In genomic region chr20:46000571-46001145, GRCh38 we compare ENCODE assay signal across 19 cellular contexts. TPM values are rescaled to one million over a fixed set of nuclear protein-coding genes. Genes with fewer than 3 reads are reported as not detected.
DNase-seq lines count a peak whose midpoint lies in the region; ATAC-seq, FAIRE-seq and TF ChIP-seq lines count a peak whose summit lies in the region.
"Had no signal": no experiment of that assay in that cellular context is flagged by ENCODE, and none has a peak within 500 bp of the region (broad histone marks: within the 10 kb centered on the region; RNA-seq: fewer than 3 reads in every experiment).

No MANE protein-coding gene starts in this region.

- POLR2A ChIA-PET in endothelial cell of umbilical vein (lab: Charles Lee): no interaction called here

- no TSS peak for BruUV-seq in endothelial cell of umbilical vein (replicated peaks; lab: Mats Ljungman, UMichigan)

- no peaks in the 10 kb centered on the region for H3K4me1 ChIP-seq in endothelial cell of umbilical vein (ENCODE audit: control insufficient read depth, extremely low read depth, insufficient read depth, low read length)

- H3K79me2 ChIP-seq in endothelial cell of umbilical vein (ENCODE audit: control insufficient read depth, insufficient read depth, low read length): no peaks in the 10 kb centered on the region

- H3K4me3 ChIP-seq in SK-N-MC (peak overlapping the region; percentile 74), endothelial cell of umbilical vein (replicated peaks in 1 of 3; ENCODE audit: insufficient read depth in 1 of 3, low read depth in 1 of 3, low read length in 3 of 3) (no peak overlapping the region)
- H3K4me3 ChIP-seq: Peyer's patch had no signal

- no peak for TF ChIP-seq POLR2A in endothelial cell of umbilical vein (IDR thresholded peaks at IDR 0.05; ENCODE audit: low read depth, low read length)

- no peak for DNase-seq in activated naive CD4-positive, alpha-beta T cell treated with Interleukin-2 at 50 U/mL for 16 hours
- DNase-seq in SK-N-MC (ENCODE audit: low read depth, low spot score): no peak
- no peak for DNase-seq in endothelial cell of umbilical vein (ENCODE audit: low read depth, low spot score)
- no peak for DNase-seq in stimulated activated effector memory CD8-positive, alpha-beta T cell treated with anti-CD3 and anti-CD28 coated beads, Interleukin-12 subunit alpha, Interleukin-12 subunit beta, amount 100 ng/mL, for 72 hours (ENCODE audit: low spot score in 2 of 2)
- DNase-seq in NCI-H82 (lab: John Stamatoyannopoulos, UW): no peak
- DNase-seq in NCI-H2171 (lab: John Stamatoyannopoulos, UW): no peak
- no peak for DNase-seq in RKO (ENCODE audit: low spot score)
- DNase-seq: activated CD4-positive, CD25-positive, alpha-beta regulatory T cell; DMS53; effector memory CD4-positive, alpha-beta T cell; NCI-H2081; right cardiac atrium; stimulated activated CD4-positive, alpha-beta T cell treated with anti-CD3 and anti-CD28 coated beads, Interleukin-2, amount 100 ng/mL, for 48 hours had no signal

- intact Hi-C loops in endothelial cell of umbilical vein (cut with micrococcal nuclease): no loop called here

- H4K20me1 ChIP-seq in endothelial cell of umbilical vein (replicated peaks; ENCODE audit: control insufficient read depth, extremely low read depth, insufficient read depth, low read length): no peaks in the 10 kb centered on the region

- no peak overlapping the region for H3K27ac Mint-ChIP-seq in activated naive CD4-positive, alpha-beta T cell treated with anti-CD3 and anti-CD28 coated beads, Interleukin-2, amount 50 U/mL, for 24 hours
- H3K27ac Mint-ChIP-seq in stimulated activated effector memory CD8-positive, alpha-beta T cell treated with anti-CD3 and anti-CD28 coated beads, Interleukin-12 subunit alpha, Interleukin-12 subunit beta, amount 100 ng/mL, for 72 hours: peak overlapping the region; percentile 43
- H3K27ac Mint-ChIP-seq: natural killer cell treated with Interleukin-12 subunit alpha and Interleukin-12 subunit beta and Interleukin-15 and Interleukin-18, amount 100 ng/mL, for 72 hours; type B pancreatic cell had no signal

- no peaks in the 10 kb centered on the region for H3K9me1 ChIP-seq in endothelial cell of umbilical vein (replicated peaks; ENCODE audit: control insufficient read depth, extremely low read depth, insufficient read depth, low read length)

- H3K9me3 ChIP-seq in SK-N-MC (ENCODE audit: low read depth, low read length): no peaks in the 10 kb centered on the region
- no peaks in the 10 kb centered on the region for H3K9me3 ChIP-seq in endothelial cell of umbilical vein (replicated peaks; ENCODE audit: control insufficient read depth, insufficient read depth, low read length)
- H3K9me3 ChIP-seq: Peyer's patch had no signal

- FAIRE-seq in endothelial cell of umbilical vein (lab: Jason Lieb, UNC): peak; percentile 26
- FAIRE-seq: bronchial epithelial cell, HTR-8/SVneo had no signal

- TF ChIP-seq CTCF in endothelial cell of umbilical vein (IDR thresholded peaks at IDR 0.05; ENCODE audit: extremely low read depth in 1 of 2, insufficient read depth in 1 of 2, low read depth in 1 of 2, low read length in 2 of 2): no peak

- dilution Hi-C loops in endothelial cell of umbilical vein (cut with MboI; ENCODE audit: extremely low pct_ligation_motif_present, low sequenced_read_pairs): no loop called here

- H3K4me3 Mint-ChIP-seq in activated naive CD4-positive, alpha-beta T cell treated with anti-CD3 and anti-CD28 coated beads, Interleukin-2, amount 50 U/mL, for 24 hours: peak overlapping the region; percentile 66
- no peak overlapping the region for H3K4me3 Mint-ChIP-seq in stimulated activated effector memory CD8-positive, alpha-beta T cell treated with anti-CD3 and anti-CD28 coated beads, Interleukin-12 subunit alpha, Interleukin-12 subunit beta, amount 100 ng/mL, for 72 hours
- H3K4me3 Mint-ChIP-seq: natural killer cell treated with Interleukin-12 subunit alpha and Interleukin-12 subunit beta and Interleukin-15 and Interleukin-18, amount 100 ng/mL, for 72 hours; type B pancreatic cell had no signal

- H2AFZ ChIP-seq in endothelial cell of umbilical vein (ENCODE audit: low read depth, low read length): no peak overlapping the region

- peaks cover 20 to 25% of the 10 kb centered on the region in 2 experiments for H3K27me3 ChIP-seq in endothelial cell of umbilical vein (ENCODE audit: control insufficient read depth in 2 of 2, insufficient read depth in 2 of 2, low read length in 2 of 2)
- H3K27me3 ChIP-seq: Peyer's patch had no signal

- H3K4me2 ChIP-seq in endothelial cell of umbilical vein (ENCODE audit: insufficient read depth, low read length): no peak overlapping the region

- peak overlapping the region; percentile 72 for H3K9ac ChIP-seq in SK-N-MC (ENCODE audit: insufficient read length)
- H3K9ac ChIP-seq in endothelial cell of umbilical vein (replicated peaks; ENCODE audit: extremely low read depth, insufficient read depth, low read length): no peak overlapping the region

- no peaks in the 10 kb centered on the region for H3K27me3 Mint-ChIP-seq in activated naive CD4-positive, alpha-beta T cell treated with anti-CD3 and anti-CD28 coated beads, Interleukin-2, amount 50 U/mL, for 24 hours

- no peaks in the 10 kb centered on the region for H3K36me3 Mint-ChIP-seq in activated naive CD4-positive, alpha-beta T cell treated with anti-CD3 and anti-CD28 coated beads, Interleukin-2, amount 50 U/mL, for 24 hours
- no peaks in the 10 kb centered on the region for H3K36me3 Mint-ChIP-seq in stimulated activated effector memory CD8-positive, alpha-beta T cell treated with anti-CD3 and anti-CD28 coated beads, Interleukin-12 subunit alpha, Interleukin-12 subunit beta, amount 100 ng/mL, for 72 hours
- H3K36me3 Mint-ChIP-seq: natural killer cell treated with Interleukin-12 subunit alpha and Interleukin-12 subunit beta and Interleukin-15 and Interleukin-18, amount 100 ng/mL, for 72 hours; type B pancreatic cell had no signal

- no peak for ATAC-seq in stimulated activated effector memory CD8-positive, alpha-beta T cell treated with anti-CD3 and anti-CD28 coated beads, Interleukin-12 subunit alpha, Interleukin-12 subunit beta, amount 100 ng/mL, for 72 hours
- ATAC-seq: natural killer cell treated with Interleukin-12 subunit alpha and Interleukin-12 subunit beta and Interleukin-15 and Interleukin-18, amount 100 ng/mL, for 72 hours; right cardiac atrium had no signal

- H3K27ac ChIP-seq in SK-N-MC (peak overlapping the region; percentile 98), endothelial cell of umbilical vein (ENCODE audit: insufficient read depth, low read depth, low read length) (no peak overlapping the region)
- H3K27ac ChIP-seq: Peyer's patch had no signal

- peaks cover 80% of the 10 kb centered on the region for H3K4me1 Mint-ChIP-seq in activated naive CD4-positive, alpha-beta T cell treated with anti-CD3 and anti-CD28 coated beads, Interleukin-2, amount 50 U/mL, for 24 hours
- peaks cover 51% of the 10 kb centered on the region for H3K4me1 Mint-ChIP-seq in stimulated activated effector memory CD8-positive, alpha-beta T cell treated with anti-CD3 and anti-CD28 coated beads, Interleukin-12 subunit alpha, Interleukin-12 subunit beta, amount 100 ng/mL, for 72 hours

- no peaks in the 10 kb centered on the region for H3K36me3 ChIP-seq in SK-N-MC (ENCODE audit: insufficient read depth, low read length)
- no peaks in the 10 kb centered on the region for H3K36me3 ChIP-seq in endothelial cell of umbilical vein (ENCODE audit: control insufficient read depth in 2 of 2, extremely low read depth in 1 of 2, insufficient read depth in 2 of 2, low read length in 2 of 2)
- H3K36me3 ChIP-seq: Peyer's patch had no signal

- H3K9me3 Mint-ChIP-seq in activated naive CD4-positive, alpha-beta T cell treated with anti-CD3 and anti-CD28 coated beads, Interleukin-2, amount 50 U/mL, for 24 hours: no peaks in the 10 kb centered on the region
- H3K9me3 Mint-ChIP-seq in stimulated activated effector memory CD8-positive, alpha-beta T cell treated with anti-CD3 and anti-CD28 coated beads, Interleukin-12 subunit alpha, Interleukin-12 subunit beta, amount 100 ng/mL, for 72 hours: no peaks in the 10 kb centered on the region
- H3K9me3 Mint-ChIP-seq: natural killer cell treated with Interleukin-12 subunit alpha and Interleukin-12 subunit beta and Interleukin-15 and Interleukin-18, amount 100 ng/mL, for 72 hours; type B pancreatic cell had no signal

- CTCF ChIA-PET in endothelial cell of umbilical vein (lab: Charles Lee): interaction anchor here (2.3 to 5.8 kb wide), 3 partner anchors 12 to 14 kb away, joined by 9 to 48 read pairs (median 12); no protein-coding TSS in a partner anchor

TF ChIP-seq in endothelial cell of umbilical vein, 7 proteins besides CTCF, POLR2A, EP300 and RAD21 (continues in another document):
- no peak for TF ChIP-seq JUN (IDR thresholded peaks at IDR 0.05; ENCODE audit: borderline replicate concordance, insufficient read depth, insufficient read length, low read depth)

RNA-seq across cellular contexts. Expression of gene MMP9, which starts 8.1 kb away (rescaled TPM):
- total RNA-seq in endothelial cell of umbilical vein: not detected in 2 replicates
- polyA plus RNA-seq in endothelial cell of umbilical vein: not detected in 2 replicates
- polyA plus RNA-seq in endothelial cell of umbilical vein (2011; cell fraction: cytosol; rRNA removed): not detected in 2 replicates
- not detected in 2 replicates for polyA plus RNA-seq in endothelial cell of umbilical vein (2011; cell fraction: nucleus; rRNA removed)
- polyA plus RNA-seq in endothelial cell of umbilical vein (2012): not detected in 2 replicates
- polyA minus RNA-seq in endothelial cell of umbilical vein: not detected in 2 replicates
- polyA minus RNA-seq in endothelial cell of umbilical vein (2011; cell fraction: cytosol; rRNA and poly(A)+ RNA removed): not detected
- not detected in 2 replicates for polyA minus RNA-seq in endothelial cell of umbilical vein (2011; cell fraction: nucleus; rRNA and poly(A)+ RNA removed)

RNA-seq across cellular contexts. Expression of gene SLC12A5, which starts 28.4 kb away (rescaled TPM):
- total RNA-seq in endothelial cell of umbilical vein: 1.6 and 1.8 TPM in 2 replicates
- 1.8 and 2.3 TPM in 2 replicates for polyA plus RNA-seq in endothelial cell of umbilical vein
- polyA plus RNA-seq in endothelial cell of umbilical vein (2011; cell fraction: cytosol; rRNA removed): 1.8 and 1.9 TPM in 2 replicates
- polyA plus RNA-seq in endothelial cell of umbilical vein (2011; cell fraction: nucleus; rRNA removed): 0.51 and 0.92 TPM in 2 replicates
- 4.4 and 7.1 TPM in 2 replicates for polyA plus RNA-seq in endothelial cell of umbilical vein (2012)
- 1.3 and 1.5 TPM in 2 replicates for polyA minus RNA-seq in endothelial cell of umbilical vein
- polyA minus RNA-seq in endothelial cell of umbilical vein (2011; cell fraction: cytosol; rRNA and poly(A)+ RNA removed): not detected
- 0.24 and 0.43 TPM in 2 replicates for polyA minus RNA-seq in endothelial cell of umbilical vein (2011; cell fraction: nucleus; rRNA and poly(A)+ RNA removed)
- total RNA-seq: bronchial epithelial cell; natural killer cell treated with Interleukin-12 subunit alpha and Interleukin-12 subunit beta and Interleukin-15 and Interleukin-18, amount 100 ng/mL, for 72 hours; Peyer's patch had no signal

RNA-seq across cellular contexts. Expression of gene ZNF335, which starts 28.7 kb away (rescaled TPM):
- total RNA-seq in endothelial cell of umbilical vein: 22.8 and 23.9 TPM in 2 replicates
- polyA plus RNA-seq in endothelial cell of umbilical vein: 17.3 and 20.4 TPM in 2 replicates
- 8.5 and 11.3 TPM in 2 replicates for polyA plus RNA-seq in endothelial cell of umbilical vein (2011; cell fraction: cytosol; rRNA removed)
- 59.6 and 68.7 TPM in 2 replicates for polyA plus RNA-seq in endothelial cell of umbilical vein (2011; cell fraction: nucleus; rRNA removed)
- 9.2 and 10.8 TPM in 2 replicates for polyA plus RNA-seq in endothelial cell of umbilical vein (2012)
- 24.7 and 32.9 TPM in 2 replicates for polyA minus RNA-seq in endothelial cell of umbilical vein
- polyA minus RNA-seq in endothelial cell of umbilical vein (2011; cell fraction: cytosol; rRNA and poly(A)+ RNA removed): 8.7 TPM
- 45.1 and 55.4 TPM in 2 replicates for polyA minus RNA-seq in endothelial cell of umbilical vein (2011; cell fraction: nucleus; rRNA and poly(A)+ RNA removed)
